1 cellular context compared by ENCODE assay signal in the genomic region with DNA sequence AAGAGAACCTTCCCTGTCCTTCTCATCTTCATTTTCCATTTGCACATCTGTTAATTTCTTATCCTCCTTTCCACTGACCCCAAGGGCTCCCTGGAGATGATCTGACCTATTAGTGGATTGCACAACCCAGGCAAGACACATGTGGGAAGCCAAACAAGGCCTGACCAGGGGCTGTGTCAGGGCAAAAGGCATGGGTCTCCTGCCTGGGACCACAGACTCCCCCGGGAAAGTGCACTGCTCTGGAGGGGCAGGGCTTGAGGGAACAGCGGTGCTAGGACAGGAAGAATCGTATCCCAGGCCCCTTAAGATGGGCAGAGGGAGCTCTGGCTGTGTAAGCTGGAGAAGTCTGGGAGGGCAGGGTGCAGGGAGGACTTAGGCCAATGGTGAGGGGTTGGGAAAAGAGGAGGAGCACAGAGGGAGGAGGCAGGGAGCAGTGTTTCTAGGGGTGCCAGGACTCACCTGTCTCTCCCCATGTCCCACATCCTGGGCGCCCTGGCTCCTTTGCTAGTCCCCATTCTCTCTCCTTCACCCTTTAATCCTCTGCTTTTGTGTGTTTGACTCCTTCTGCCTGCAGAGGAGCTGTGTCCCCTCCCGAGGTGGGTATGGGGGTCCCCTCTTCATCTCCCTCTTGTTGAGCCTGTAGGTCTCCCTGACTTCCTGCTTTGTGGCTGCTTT.
TF ChIP-seq lines count a peak whose summit lies in the region.

No MANE protein-coding gene starts in this region.

TF ChIP-seq in GM23338, 12 proteins besides CTCF, POLR2A, EP300 and RAD21 (continued from another document):
- TF ChIP-seq, protein P1, sequence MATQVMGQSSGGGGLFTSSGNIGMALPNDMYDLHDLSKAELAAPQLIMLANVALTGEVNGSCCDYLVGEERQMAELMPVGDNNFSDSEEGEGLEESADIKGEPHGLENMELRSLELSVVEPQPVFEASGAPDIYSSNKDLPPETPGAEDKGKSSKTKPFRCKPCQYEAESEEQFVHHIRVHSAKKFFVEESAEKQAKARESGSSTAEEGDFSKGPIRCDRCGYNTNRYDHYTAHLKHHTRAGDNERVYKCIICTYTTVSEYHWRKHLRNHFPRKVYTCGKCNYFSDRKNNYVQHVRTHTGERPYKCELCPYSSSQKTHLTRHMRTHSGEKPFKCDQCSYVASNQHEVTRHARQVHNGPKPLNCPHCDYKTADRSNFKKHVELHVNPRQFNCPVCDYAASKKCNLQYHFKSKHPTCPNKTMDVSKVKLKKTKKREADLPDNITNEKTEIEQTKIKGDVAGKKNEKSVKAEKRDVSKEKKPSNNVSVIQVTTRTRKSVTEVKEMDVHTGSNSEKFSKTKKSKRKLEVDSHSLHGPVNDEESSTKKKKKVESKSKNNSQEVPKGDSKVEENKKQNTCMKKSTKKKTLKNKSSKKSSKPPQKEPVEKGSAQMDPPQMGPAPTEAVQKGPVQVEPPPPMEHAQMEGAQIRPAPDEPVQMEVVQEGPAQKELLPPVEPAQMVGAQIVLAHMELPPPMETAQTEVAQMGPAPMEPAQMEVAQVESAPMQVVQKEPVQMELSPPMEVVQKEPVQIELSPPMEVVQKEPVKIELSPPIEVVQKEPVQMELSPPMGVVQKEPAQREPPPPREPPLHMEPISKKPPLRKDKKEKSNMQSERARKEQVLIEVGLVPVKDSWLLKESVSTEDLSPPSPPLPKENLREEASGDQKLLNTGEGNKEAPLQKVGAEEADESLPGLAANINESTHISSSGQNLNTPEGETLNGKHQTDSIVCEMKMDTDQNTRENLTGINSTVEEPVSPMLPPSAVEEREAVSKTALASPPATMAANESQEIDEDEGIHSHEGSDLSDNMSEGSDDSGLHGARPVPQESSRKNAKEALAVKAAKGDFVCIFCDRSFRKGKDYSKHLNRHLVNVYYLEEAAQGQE (IDR thresholded peaks at IDR 0.05; ENCODE audit: unreplicated experiment), result no peak
- TF ChIP-seq POLR2AphosphoS5 (IDR thresholded peaks at IDR 0.05; ENCODE audit: low read depth), result no peak
- TF ChIP-seq, protein P2, sequence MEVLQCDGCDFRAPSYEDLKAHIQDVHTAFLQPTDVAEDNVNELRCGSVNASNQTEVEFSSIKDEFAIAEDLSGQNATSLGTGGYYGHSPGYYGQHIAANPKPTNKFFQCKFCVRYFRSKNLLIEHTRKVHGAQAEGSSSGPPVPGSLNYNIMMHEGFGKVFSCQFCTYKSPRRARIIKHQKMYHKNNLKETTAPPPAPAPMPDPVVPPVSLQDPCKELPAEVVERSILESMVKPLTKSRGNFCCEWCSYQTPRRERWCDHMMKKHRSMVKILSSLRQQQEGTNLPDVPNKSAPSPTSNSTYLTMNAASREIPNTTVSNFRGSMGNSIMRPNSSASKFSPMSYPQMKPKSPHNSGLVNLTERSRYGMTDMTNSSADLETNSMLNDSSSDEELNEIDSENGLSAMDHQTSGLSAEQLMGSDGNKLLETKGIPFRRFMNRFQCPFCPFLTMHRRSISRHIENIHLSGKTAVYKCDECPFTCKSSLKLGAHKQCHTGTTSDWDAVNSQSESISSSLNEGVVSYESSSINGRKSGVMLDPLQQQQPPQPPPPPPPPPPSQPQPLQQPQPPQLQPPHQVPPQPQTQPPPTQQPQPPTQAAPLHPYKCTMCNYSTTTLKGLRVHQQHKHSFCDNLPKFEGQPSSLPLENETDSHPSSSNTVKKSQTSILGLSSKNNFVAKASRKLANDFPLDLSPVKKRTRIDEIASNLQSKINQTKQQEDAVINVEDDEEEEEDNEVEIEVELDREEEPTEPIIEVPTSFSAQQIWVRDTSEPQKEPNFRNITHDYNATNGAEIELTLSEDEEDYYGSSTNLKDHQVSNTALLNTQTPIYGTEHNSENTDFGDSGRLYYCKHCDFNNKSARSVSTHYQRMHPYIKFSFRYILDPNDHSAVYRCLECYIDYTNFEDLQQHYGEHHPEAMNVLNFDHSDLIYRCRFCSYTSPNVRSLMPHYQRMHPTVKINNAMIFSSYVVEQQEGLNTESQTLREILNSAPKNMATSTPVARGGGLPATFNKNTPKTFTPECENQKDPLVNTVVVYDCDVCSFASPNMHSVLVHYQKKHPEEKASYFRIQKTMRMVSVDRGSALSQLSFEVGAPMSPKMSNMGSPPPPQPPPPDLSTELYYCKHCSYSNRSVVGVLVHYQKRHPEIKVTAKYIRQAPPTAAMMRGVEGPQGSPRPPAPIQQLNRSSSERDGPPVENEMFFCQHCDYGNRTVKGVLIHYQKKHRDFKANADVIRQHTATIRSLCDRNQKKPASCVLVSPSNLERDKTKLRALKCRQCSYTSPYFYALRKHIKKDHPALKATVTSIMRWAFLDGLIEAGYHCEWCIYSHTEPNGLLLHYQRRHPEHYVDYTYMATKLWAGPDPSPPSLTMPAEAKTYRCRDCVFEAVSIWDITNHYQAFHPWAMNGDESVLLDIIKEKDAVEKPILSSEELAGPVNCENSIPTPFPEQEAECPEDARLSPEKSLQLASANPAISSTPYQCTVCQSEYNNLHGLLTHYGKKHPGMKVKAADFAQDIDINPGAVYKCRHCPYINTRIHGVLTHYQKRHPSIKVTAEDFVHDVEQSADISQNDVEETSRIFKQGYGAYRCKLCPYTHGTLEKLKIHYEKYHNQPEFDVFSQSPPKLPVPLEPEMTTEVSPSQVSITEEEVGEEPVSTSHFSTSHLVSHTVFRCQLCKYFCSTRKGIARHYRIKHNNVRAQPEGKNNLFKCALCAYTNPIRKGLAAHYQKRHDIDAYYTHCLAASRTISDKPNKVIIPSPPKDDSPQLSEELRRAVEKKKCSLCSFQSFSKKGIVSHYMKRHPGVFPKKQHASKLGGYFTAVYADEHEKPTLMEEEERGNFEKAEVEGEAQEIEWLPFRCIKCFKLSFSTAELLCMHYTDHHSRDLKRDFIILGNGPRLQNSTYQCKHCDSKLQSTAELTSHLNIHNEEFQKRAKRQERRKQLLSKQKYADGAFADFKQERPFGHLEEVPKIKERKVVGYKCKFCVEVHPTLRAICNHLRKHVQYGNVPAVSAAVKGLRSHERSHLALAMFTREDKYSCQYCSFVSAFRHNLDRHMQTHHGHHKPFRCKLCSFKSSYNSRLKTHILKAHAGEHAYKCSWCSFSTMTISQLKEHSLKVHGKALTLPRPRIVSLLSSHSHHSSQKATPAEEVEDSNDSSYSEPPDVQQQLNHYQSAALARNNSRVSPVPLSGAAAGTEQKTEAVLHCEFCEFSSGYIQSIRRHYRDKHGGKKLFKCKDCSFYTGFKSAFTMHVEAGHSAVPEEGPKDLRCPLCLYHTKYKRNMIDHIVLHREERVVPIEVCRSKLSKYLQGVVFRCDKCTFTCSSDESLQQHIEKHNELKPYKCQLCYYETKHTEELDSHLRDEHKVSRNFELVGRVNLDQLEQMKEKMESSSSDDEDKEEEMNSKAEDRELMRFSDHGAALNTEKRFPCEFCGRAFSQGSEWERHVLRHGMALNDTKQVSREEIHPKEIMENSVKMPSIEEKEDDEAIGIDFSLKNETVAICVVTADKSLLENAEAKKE (CRISPR knock-in tag; IDR thresholded peaks at IDR 0.05), result no peak
- no peak for TF ChIP-seq CREB1 (CRISPR knock-in tag; IDR thresholded peaks at IDR 0.05; ENCODE audit: low read depth)
- TF ChIP-seq ZNF331 (CRISPR knock-in tag; IDR thresholded peaks at IDR 0.05; ENCODE audit: low read depth), result no peak
TF ChIP-seq in GM23338: peak in this region for 0.
